ENCODE assay signal across 17 cellular contexts in the genomic region with DNA sequence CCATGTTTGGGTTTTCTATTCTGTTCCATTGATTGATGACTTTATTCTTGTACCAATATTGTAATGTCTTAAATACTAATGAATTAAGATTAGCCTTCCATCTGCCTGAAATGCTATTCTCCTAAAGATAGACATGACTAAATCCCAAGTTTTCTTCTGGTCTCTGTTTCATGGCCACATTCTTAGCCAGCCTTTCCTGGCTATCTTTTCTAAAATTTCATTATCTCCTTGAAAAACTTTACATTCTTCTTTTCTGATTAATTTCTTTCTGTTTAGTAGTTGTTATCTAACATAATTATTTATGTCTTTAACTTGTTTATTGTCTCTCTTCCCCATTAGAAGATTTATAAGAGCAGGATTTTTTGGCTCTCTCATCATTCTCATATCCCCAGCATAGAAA. TPM values are rescaled to one million over a fixed set of nuclear protein-coding genes. Genes with fewer than 3 reads are reported as not detected.
DNase-seq lines count a peak whose midpoint lies in the region; ATAC-seq and TF ChIP-seq lines count a peak whose summit lies in the region.
"Had no signal": no experiment of that assay in that cellular context is flagged by ENCODE, and none has a peak within 500 bp of the region (broad histone marks: within the 10 kb centered on the region; RNA-seq: fewer than 3 reads in every experiment).

No MANE protein-coding gene starts in this region.

- H3K4me1 ChIP-seq in IMR-90 (ENCODE audit: control insufficient read depth, insufficient read depth, low read length) (peaks cover 18% of the 10 kb centered on the region), thyroid gland (peaks cover 3 to 13% of the 10 kb centered on the region in 2 donors)

- H3K9me3 Mint-ChIP-seq in brain = peaks cover 0 to 6% (median 2%) of the 10 kb centered on the region in 5 experiments
- no peaks in the 10 kb centered on the region for H3K9me3 Mint-ChIP-seq in mesothelial cell of epicardium
- H3K9me3 Mint-ChIP-seq: activated T-cell treated with anti-CD3 and anti-CD28 coated beads, Interleukin-2, amount 50 U/mL, for 4 hours; central memory CD8-positive, alpha-beta T cell had no signal

- TF ChIP-seq POLR2A in IMR-90 (IDR thresholded peaks at IDR 0.05; ENCODE audit: low read depth, low read length) (no peak), thyroid gland (IDR thresholded peaks at IDR 0.05) (no peak)

- H3K4me3 Mint-ChIP-seq in brain (no peak overlapping the region), mesothelial cell of epicardium (no peak overlapping the region)
- H3K4me3 Mint-ChIP-seq: activated naive CD8-positive, alpha-beta T cell; activated T-cell treated with anti-CD3 and anti-CD28 coated beads, Interleukin-2, amount 50 U/mL, for 4 hours; central memory CD8-positive, alpha-beta T cell; IgD-negative memory B cell had no signal

- peak overlapping the region; percentile 62; the same call in 1 of the 2 replicates for H3K9ac ChIP-seq in IMR-90 (ENCODE audit: low read depth, low read length)

- TF ChIP-seq RAD21 in IMR-90 (IDR thresholded peaks at IDR 0.05; ENCODE audit: low read length) = no peak

- H3K4me1 Mint-ChIP-seq in brain (peaks cover 18% of the 10 kb centered on the region), mesothelial cell of epicardium (peaks cover 18% of the 10 kb centered on the region)

- peak overlapping the region; percentile 76 to 92 for H4K8ac ChIP-seq in IMR-90 (ENCODE audit: low read depth in 2 of 2, low read length in 2 of 2)

- BruUV-seq in IMR-90 (replicated peaks; lab: Mats Ljungman, UMichigan) = no TSS peak

- POLR2A ChIA-PET in IMR-90 (lab: Charles Lee; ENCODE audit: unreplicated experiment) = interaction anchor here (1.7 kb wide), 1 partner anchor 47 kb away, joined by 5 read pairs; no protein-coding TSS in a partner anchor

- no peaks in the 10 kb centered on the region for H3K36me3 ChIP-seq in IMR-90 (ENCODE audit: control insufficient read depth, insufficient read depth, low read length)
- H3K36me3 ChIP-seq in thyroid gland = no peaks in the 10 kb centered on the region
- H3K36me3 ChIP-seq in WERI-Rb-1 = no peaks in the 10 kb centered on the region

- H2BK15ac ChIP-seq in IMR-90 (ENCODE audit: low read depth, low read length) = peak overlapping the region; percentile 80

- H3K4ac ChIP-seq in IMR-90 (ENCODE audit: low read depth, low read length) = peak overlapping the region; percentile 100

- H3K27me3 ChIP-seq in IMR-90 (ENCODE audit: control insufficient read depth, insufficient read depth, low read length) (no peaks in the 10 kb centered on the region), thyroid gland (no peaks in the 10 kb centered on the region), WERI-Rb-1 (ENCODE audit: insufficient read depth, low read depth, severe bottlenecking) (no peaks in the 10 kb centered on the region)

- CTCF ChIA-PET in IMR-90 (lab: Yijun Ruan, JAX) = interaction anchor here (1.1 to 1.8 kb wide), 2 partner anchors 45 to 408 kb away, joined by 6 read pairs; no protein-coding TSS in a partner anchor

- H2AFZ ChIP-seq in IMR-90 (replicated peaks; ENCODE audit: low read length, poor library complexity) = no peak overlapping the region

- H3K36me3 Mint-ChIP-seq in brain (no peaks in the 10 kb centered on the region), mesothelial cell of epicardium (no peaks in the 10 kb centered on the region)
- H3K36me3 Mint-ChIP-seq: activated naive CD8-positive, alpha-beta T cell had no signal

- H3K4me3 ChIP-seq in IMR-90 (ENCODE audit: insufficient read depth, low read depth, low read length) (no peak overlapping the region), thyroid gland (replicated peaks in 1 of 3) (no peak overlapping the region), WERI-Rb-1 (ENCODE audit: low read depth, low read length) (no peak overlapping the region)
- H3K4me3 ChIP-seq: mucosa of descending colon had no signal

- H3K9me1 ChIP-seq in IMR-90 (ENCODE audit: insufficient read depth, low read length) = peaks cover 3% of the 10 kb centered on the region

- H4K5ac ChIP-seq in IMR-90 (ENCODE audit: low read depth, low read length) = peak overlapping the region; percentile 84

- H2BK5ac ChIP-seq in IMR-90 (ENCODE audit: low read depth, low read length, poor library complexity, severe bottlenecking) = peak overlapping the region; percentile 99

- no peaks in the 10 kb centered on the region for H4K20me1 ChIP-seq in IMR-90 (ENCODE audit: insufficient read depth, low read length)

- peaks cover 6% of the 10 kb centered on the region for H3K27me3 Mint-ChIP-seq in brain
- H3K27me3 Mint-ChIP-seq in mesothelial cell of epicardium (ENCODE audit: low read depth) = no peaks in the 10 kb centered on the region

- H3K27ac Mint-ChIP-seq in brain = peak overlapping the region in 3 of 5 experiments; percentile 23 to 90 (median 75)
- H3K27ac Mint-ChIP-seq in mesothelial cell of epicardium = peak overlapping the region; percentile 41
- H3K27ac Mint-ChIP-seq: activated naive CD8-positive, alpha-beta T cell had no signal

- ATAC-seq in IMR-90 (ENCODE audit: low read depth) = no peak
- no peak for ATAC-seq in HG03439 (IDR thresholded peaks at IDR 0.05; ENCODE audit: unreplicated experiment)
- ATAC-seq: activated T-cell treated with anti-CD3 and anti-CD28 coated beads, Interleukin-2, amount 50 U/mL, for 4 hours had no signal

- H3K9me3 ChIP-seq in IMR-90 (ENCODE audit: control insufficient read depth, insufficient read depth, low read length) (no peaks in the 10 kb centered on the region), thyroid gland (no peaks in the 10 kb centered on the region), WERI-Rb-1 (ENCODE audit: severe bottlenecking) (peaks cover 9% of the 10 kb centered on the region)
- H3K9me3 ChIP-seq: mucosa of descending colon had no signal

- H3K18ac ChIP-seq in IMR-90 (ENCODE audit: low read depth, low read length) = peak overlapping the region; percentile 94

- H4K91ac ChIP-seq in IMR-90 (ENCODE audit: insufficient read depth, low read depth, low read length) = peak overlapping the region; percentile 98; the same call in 1 of the 2 replicates

- H3K79me1 ChIP-seq in IMR-90 (ENCODE audit: low read depth in 1 of 2, low read length in 2 of 2) = peaks cover 10 to 16% of the 10 kb centered on the region in 2 experiments; a peak in 3 of 4 replicates

- H3K4me2 ChIP-seq in IMR-90 (ENCODE audit: low read depth, low read length) = peak overlapping the region; percentile 83; the same call in 1 of the 2 replicates

- no peak overlapping the region for H2AK9ac ChIP-seq in IMR-90 (replicated peaks; ENCODE audit: low read depth, low read length, poor library complexity)

- peak overlapping the region; percentile 99 for H3K14ac ChIP-seq in IMR-90 (replicated peaks; ENCODE audit: low read depth, low read length)

- H2BK20ac ChIP-seq in IMR-90 (ENCODE audit: low read depth, low read length) = peak overlapping the region; percentile 99

- no peak for TF ChIP-seq CTCF in IMR-90 (conservative IDR thresholded peaks at IDR 0.05; ENCODE audit: low read depth, low read length)
- TF ChIP-seq CTCF in brain (conservative IDR thresholded peaks at IDR 0.05) = no peak
- TF ChIP-seq CTCF in mesothelial cell of epicardium (IDR thresholded peaks at IDR 0.05; ENCODE audit: unreplicated experiment) = no peak
- no peak for TF ChIP-seq CTCF in thyroid gland (IDR thresholded peaks at IDR 0.05)
- TF ChIP-seq CTCF in WERI-Rb-1 (IDR thresholded peaks at IDR 0.05; ENCODE audit: low read depth, low read length) = no peak

- dilution Hi-C loops in IMR-90 (cut with HindIII; ENCODE audit: low sequenced_read_pairs, unreplicated experiment) = no loop called here

- intact Hi-C loops in IMR-90 (cut with micrococcal nuclease) = loop anchor here (1.0 kb wide), 1 partner anchor 91 kb away; the partner anchor contains the start of gene RAB23
- intact Hi-C loops in thyroid gland (cut with DNase I) = loop anchor here (10.0 kb wide), 2 partner anchors 88 to 138 kb away; partner anchors contain the start of genes BAG2 and RAB23

- no peak overlapping the region for H2AK5ac ChIP-seq in IMR-90 (ENCODE audit: low read depth, low read length)

- H3K27ac ChIP-seq in IMR-90 (ENCODE audit: insufficient read depth, low read length) (peak overlapping the region; percentile 83), thyroid gland (peak overlapping the region in 2 of 3 donors; percentile 62 to 66), WERI-Rb-1 (no peak overlapping the region)

- DNase-seq in IMR-90 (no peak), mesothelial cell of epicardium (ENCODE audit: low spot score in 2 of 2, unreplicated experiment in 2 of 2) (no peak), thyroid gland (no peak), foreskin melanocyte (no peak), WERI-Rb-1 (no peak), SHP77 treated with DMSO at 0.1 percent for 48 hours (lab: John Stamatoyannopoulos, UW) (no peak)
- DNase-seq: activated T-cell treated with anti-CD3 and anti-CD28 coated beads, Interleukin-2, amount 50 U/mL, for 4 hours; C1 segment of cervical spinal cord; DMS79 treated with DMSO at 0.1 percent for 48 hours; NCI-H1092; NCI-H2171 treated with DMSO at 0.1 percent for 48 hours had no signal

- peak overlapping the region; percentile 100 for H2BK120ac ChIP-seq in IMR-90 (ENCODE audit: low read depth, low read length)

- H3K23ac ChIP-seq in IMR-90 (ENCODE audit: low read depth, low read length) = peak overlapping the region; percentile 100; the same call in 1 of the 2 replicates

- H3K56ac ChIP-seq in IMR-90 (ENCODE audit: extremely low read depth, insufficient read depth, low read length) = peak overlapping the region; percentile 98

- in situ Hi-C loops in IMR-90 (cut with MboI; ENCODE audit: low sequenced_read_pairs) = loop anchor here (25.0 kb wide), 2 partner anchors 676 to 976 kb away; partner anchors contain the start of gene DST

TF ChIP-seq in IMR-90, 13 proteins besides CTCF, POLR2A, EP300 and RAD21 (continues in another document):
- no peak for TF ChIP-seq CHD1 (IDR thresholded peaks at IDR 0.05; ENCODE audit: low read depth, low read length)
- no peak for TF ChIP-seq BHLHE40 (IDR thresholded peaks at IDR 0.05; ENCODE audit: low read depth, low read length)
- TF ChIP-seq RFX5 (IDR thresholded peaks at IDR 0.05; ENCODE audit: low read depth, low read length) = no peak
- TF ChIP-seq, protein P1, sequence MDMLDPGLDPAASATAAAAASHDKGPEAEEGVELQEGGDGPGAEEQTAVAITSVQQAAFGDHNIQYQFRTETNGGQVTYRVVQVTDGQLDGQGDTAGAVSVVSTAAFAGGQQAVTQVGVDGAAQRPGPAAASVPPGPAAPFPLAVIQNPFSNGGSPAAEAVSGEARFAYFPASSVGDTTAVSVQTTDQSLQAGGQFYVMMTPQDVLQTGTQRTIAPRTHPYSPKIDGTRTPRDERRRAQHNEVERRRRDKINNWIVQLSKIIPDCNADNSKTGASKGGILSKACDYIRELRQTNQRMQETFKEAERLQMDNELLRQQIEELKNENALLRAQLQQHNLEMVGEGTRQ (IDR thresholded peaks at IDR 0.05; ENCODE audit: low read depth, low read length) = no peak
- no peak for TF ChIP-seq NFE2L2 (IDR thresholded peaks at IDR 0.05; ENCODE audit: low read depth, low read length)

RNA-seq across cellular contexts. Expression of gene PRIM2, which starts 4.4 kb away (rescaled TPM):
- total RNA-seq in IMR-90 (2012; rRNA removed) = 37.5 and 50.5 TPM in 2 replicates
- polyA plus RNA-seq in IMR-90 (2012; rRNA removed) = 7.7 and 11.8 TPM in 2 replicates
- polyA plus RNA-seq in IMR-90 (2012; cell fraction: cytosol; rRNA removed) = 2.1 and 3.4 TPM in 2 replicates
- 0.87 and 7.2 TPM in 2 replicates for polyA plus RNA-seq in IMR-90 (2012; cell fraction: nucleus; rRNA removed; ENCODE audit: low replicate concordance)
- 15.0 TPM for polyA plus RNA-seq in brain (ENCODE audit: insufficient read depth, low read depth, low replicate concordance)
- total RNA-seq in mesothelial cell of epicardium = 16.6 to 17.9 TPM (median 16.9 TPM) in 3 replicates
- total RNA-seq in thyroid gland = 10 to 100 TPM; 11.0 to 16.2 (median 13.3) TPM
